In genomic region chr1:52167014-52167753, GRCh38 we compare ENCODE assay signal across 26 cellular contexts.
"Had no signal": no experiment of that assay in that cellular context is flagged by ENCODE, and none has a peak within 500 bp of the region (broad histone marks: within the 10 kb centered on the region; RNA-seq: fewer than 3 reads in every experiment).

No MANE protein-coding gene starts in this region.

- H3K27me3 Mint-ChIP-seq: stimulated activated naive B cell treated with anti-CD40 and anti-IgM and Interleukin-4, amounts not matched to agents 10 μg/mL and 1 μg/mL and 100 μg/mL, for 72 hours; stimulated activated naive CD8-positive, alpha-beta T cell treated with anti-CD3 and anti-CD28 coated beads, Interleukin-15, amount 100 ng/mL, for 72 hours had no signal

- H3K4me3 Mint-ChIP-seq: immature natural killer cell; natural killer cell treated with Interleukin-12 subunit alpha and Interleukin-12 subunit beta and Interleukin-15 and Interleukin-18, amount 100 ng/mL, for 72 hours; neural progenitor cell; stimulated activated naive B cell treated with anti-CD40 and anti-IgM and Interleukin-4, amounts not matched to agents 10 μg/mL and 1 μg/mL and 100 μg/mL, for 72 hours; stimulated activated naive CD8-positive, alpha-beta T cell treated with anti-CD3 and anti-CD28 coated beads, Interleukin-15, amount 100 ng/mL, for 72 hours had no signal

- H3K36me3 Mint-ChIP-seq: stimulated activated naive B cell treated with anti-CD40 and anti-IgM and Interleukin-4, amounts not matched to agents 10 μg/mL and 1 μg/mL and 100 μg/mL, for 72 hours had no signal

- ATAC-seq: left cardiac atrium; left ventricle myocardium superior; natural killer cell treated with Interleukin-12 subunit alpha and Interleukin-12 subunit beta and Interleukin-15 and Interleukin-18, amount 100 ng/mL, for 72 hours; stimulated activated naive B cell treated with anti-CD40 and anti-IgM and Interleukin-4, amounts not matched to agents 10 μg/mL and 1 μg/mL and 100 μg/mL, for 72 hours; stimulated activated naive CD8-positive, alpha-beta T cell treated with anti-CD3 and anti-CD28 coated beads, Interleukin-15, amount 100 ng/mL, for 72 hours had no signal

- H3K27ac ChIP-seq: colonic mucosa, esophagus squamous epithelium, neural progenitor cell, ovary, prostate gland, right lobe of liver, spleen, testis, tibial nerve had no signal

- H3K36me3 ChIP-seq: colonic mucosa, esophagus squamous epithelium, ovary, prostate gland, right lobe of liver, spleen had no signal

- DNase-seq: colonic mucosa; dermis blood vessel endothelial cell; esophagus squamous epithelium; foreskin fibroblast; immature natural killer cell; kidney; left cardiac atrium; left ventricle myocardium superior; mesenchymal stem cell; midbrain; nucleus accumbens; ovary; retina; right lobe of liver; spleen; stimulated activated CD4-positive, alpha-beta T cell treated with anti-CD3 and anti-CD28 coated beads, Interleukin-15, amount 100 ng/mL, for 24 hours; stimulated activated CD4-positive, alpha-beta T cell treated with anti-CD3 and anti-CD28 coated beads, Interleukin-1b, Interleukin-23, amount 100 ng/mL, for 48 hours; stimulated activated CD4-positive, alpha-beta T cell treated with anti-CD3 and anti-CD28 coated beads, Interleukin-4, amount 100 ng/mL, for 24 hours; stimulated activated naive B cell treated with anti-CD40 and anti-IgM and Interleukin-4, amounts not matched to agents 10 μg/mL and 1 μg/mL and 100 μg/mL, for 72 hours; stimulated activated naive CD8-positive, alpha-beta T cell treated with anti-CD3 and anti-CD28 coated beads, Interleukin-15, amount 100 ng/mL, for 72 hours; testis had no signal

- H3K4me1 ChIP-seq: colonic mucosa, esophagus squamous epithelium, neural progenitor cell, prostate gland, right lobe of liver, spleen, testis, tibial nerve had no signal

- H3K4me3 ChIP-seq: colonic mucosa, esophagus squamous epithelium, lung, neural progenitor cell, ovary, prostate gland, right lobe of liver, spleen, testis, tibial nerve had no signal

- H3K27ac Mint-ChIP-seq: natural killer cell treated with Interleukin-12 subunit alpha and Interleukin-12 subunit beta and Interleukin-15 and Interleukin-18, amount 100 ng/mL, for 72 hours; neural progenitor cell; stimulated activated naive B cell treated with anti-CD40 and anti-IgM and Interleukin-4, amounts not matched to agents 10 μg/mL and 1 μg/mL and 100 μg/mL, for 72 hours; stimulated activated naive CD8-positive, alpha-beta T cell treated with anti-CD3 and anti-CD28 coated beads, Interleukin-15, amount 100 ng/mL, for 72 hours had no signal

- H3K27me3 ChIP-seq: colonic mucosa, esophagus squamous epithelium, neural progenitor cell, ovary, right lobe of liver, spleen, testis, tibial nerve had no signal

- H3K4me1 Mint-ChIP-seq: immature natural killer cell, neural progenitor cell had no signal

- H3K9me3 ChIP-seq: colonic mucosa, esophagus squamous epithelium, ovary, prostate gland, right lobe of liver, testis had no signal
